In the genomic region with DNA sequence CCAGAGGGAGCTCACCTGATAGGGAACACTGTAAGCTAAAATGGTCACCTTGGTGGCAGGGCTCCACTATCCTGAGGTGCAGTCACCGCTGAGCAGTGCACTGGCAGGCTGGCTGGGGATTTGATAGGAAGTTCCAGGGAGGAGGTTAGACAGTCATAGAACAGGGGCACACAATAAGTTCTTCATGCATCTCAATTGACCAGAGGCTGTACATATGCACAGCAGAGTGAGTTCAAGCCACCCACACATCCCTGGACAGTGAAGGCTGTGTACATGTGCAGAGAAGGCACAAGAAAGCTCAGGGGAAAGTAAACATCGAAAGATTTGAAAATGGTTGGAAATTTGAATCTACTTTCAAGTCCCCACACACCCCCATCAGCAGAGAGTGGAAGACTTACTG, we compare ENCODE assay signal across 15 cellular contexts. TPM values are rescaled to one million over a fixed set of nuclear protein-coding genes. Genes with fewer than 3 reads are reported as not detected.
DNase-seq lines count a peak whose midpoint lies in the region; ATAC-seq and TF ChIP-seq lines count a peak whose summit lies in the region.
"Had no signal": no experiment of that assay in that cellular context is flagged by ENCODE, and none has a peak within 500 bp of the region (broad histone marks: within the 10 kb centered on the region; RNA-seq: fewer than 3 reads in every experiment).

No MANE protein-coding gene starts in this region.

- H3K4me3 ChIP-seq in right cardiac atrium (ENCODE audit: low read length), result no peak overlapping the region
- H3K4me3 ChIP-seq: HAP-1 had no signal

- H3K27me3 ChIP-seq in right cardiac atrium (ENCODE audit: control insufficient read depth, insufficient read depth), result no peaks in the 10 kb centered on the region

- peaks cover 28% of the 10 kb centered on the region for H3K36me3 Mint-ChIP-seq in nephron progenitor cell (ENCODE audit: low read depth)
- H3K36me3 Mint-ChIP-seq: CD4-positive, alpha-beta memory T cell had no signal

- DNase-seq in Right ventricle myocardium inferior (ENCODE audit: missing footprints), result no peak
- DNase-seq in right cardiac atrium, result no peak
- no peak for DNase-seq in nephron progenitor cell
- DNase-seq in substantia nigra (lab: John Stamatoyannopoulos, UW), result no peak
- no peak for DNase-seq in A172 (ENCODE audit: low spot score)
- DNase-seq: 8988T; C1 segment of cervical spinal cord; Caco-2; CD4-positive, alpha-beta memory T cell; DMS153; DND-41; GOT3; HFFc6 had no signal

- H3K4me1 ChIP-seq in right cardiac atrium (ENCODE audit: control insufficient read depth, insufficient read depth, low read length), result no peaks in the 10 kb centered on the region
- H3K4me1 ChIP-seq: HAP-1 had no signal

- intact Hi-C loops in Right ventricle myocardium inferior (cut with DNase I) (no loop called here), right cardiac atrium (cut with DNase I) (no loop called here)

- H3K27ac ChIP-seq in right cardiac atrium (ENCODE audit: low read length) (no peak overlapping the region), substantia nigra (ENCODE audit: low read depth, low read length, poor library complexity, severe bottlenecking) (peak overlapping the region; percentile 6)

- 78% methylated on average over 2 of the region's 2 CpGs for WGBS in right cardiac atrium

- no peak overlapping the region for H3K4me3 Mint-ChIP-seq in nephron progenitor cell
- H3K4me3 Mint-ChIP-seq: CD4-positive, alpha-beta memory T cell; HFFc6 had no signal

- peak overlapping the region; percentile 76 for H3K27ac Mint-ChIP-seq in nephron progenitor cell
- H3K27ac Mint-ChIP-seq: CD4-positive, alpha-beta memory T cell; HFFc6 had no signal

- peak; percentile 8 for ATAC-seq in Right ventricle myocardium inferior
- ATAC-seq in right cardiac atrium, result no peak
- ATAC-seq in GM21576 (IDR thresholded peaks at IDR 0.05; ENCODE audit: unreplicated experiment), result no peak

- H3K27me3 Mint-ChIP-seq in nephron progenitor cell (ENCODE audit: low read depth, poor library complexity), result no peaks in the 10 kb centered on the region
- H3K27me3 Mint-ChIP-seq: CD4-positive, alpha-beta memory T cell had no signal

- no peak for TF ChIP-seq CTCF in nephron progenitor cell (IDR thresholded peaks at IDR 0.05)

- H3K9me3 ChIP-seq in right cardiac atrium (ENCODE audit: control insufficient read depth, low read length), result no peaks in the 10 kb centered on the region
- H3K9me3 ChIP-seq: Caco-2, HAP-1 had no signal

- peaks cover 9% of the 10 kb centered on the region for H3K4me1 Mint-ChIP-seq in nephron progenitor cell

- no peaks in the 10 kb centered on the region for H3K9me3 Mint-ChIP-seq in nephron progenitor cell
- H3K9me3 Mint-ChIP-seq: CD4-positive, alpha-beta memory T cell; HFFc6 had no signal

RNA-seq across cellular contexts. Expression of a gene that starts 13.9 kb away (rescaled TPM):
- total RNA-seq in Right ventricle myocardium inferior (7.1 TPM), right cardiac atrium (10 to 100 TPM in 3 of 4 donors, 1 to 10 TPM in 1; 8.6 to 11.2 (median 10.6) TPM)
- 7.6 TPM for polyA plus RNA-seq in right cardiac atrium
- total RNA-seq in A172 (2014; rRNA removed; shearing (Covaris generic)), result 10.1 and 15.8 TPM in 2 replicates
